16 cellular contexts compared by ENCODE assay signal in genomic region chr4:163815776-163816175, GRCh38.
DNase-seq lines count a peak whose midpoint lies in the region; ATAC-seq, FAIRE-seq and TF ChIP-seq lines count a peak whose summit lies in the region.
"Had no signal": no experiment of that assay in that cellular context is flagged by ENCODE, and none has a peak within 500 bp of the region (broad histone marks: within the 10 kb centered on the region; RNA-seq: fewer than 3 reads in every experiment).

No MANE protein-coding gene starts in this region.

- TF ChIP-seq CTCF in GM12865 (IDR thresholded peaks at IDR 0.05; ENCODE audit: insufficient read depth, low read depth, low read length, missing control alignments) (no peak), D721Med (IDR thresholded peaks at IDR 0.05; ENCODE audit: insufficient read depth, missing control alignments) (no peak)

- no peak for FAIRE-seq in D721Med (lab: Jason Lieb, UNC)
- FAIRE-seq: endometrium had no signal

- H3K4me3 ChIP-seq in GM12865 (ENCODE audit: low read depth, low read length) = no peak overlapping the region
- H3K4me3 ChIP-seq: tibial nerve had no signal

- DNase-seq in GM12865 (ENCODE audit: low read depth) (peak; percentile 39), NCI-H510A treated with DMSO at 0.1 percent for 48 hours (lab: John Stamatoyannopoulos, UW) (no peak), iPS-NIHi11 (ENCODE audit: low spot score) (no peak), D721Med (ENCODE audit: insufficient read length, low spot score) (no peak), activated gamma-delta T cell treated with Interleukin-2 at 50 U/mL for 16 hours (no peak)
- DNase-seq: amniotic stem cell, GDM1, H9, hypothalamus, NCI-H510A, T-cell had no signal

- ATAC-seq in GM19452 (IDR thresholded peaks at IDR 0.05; ENCODE audit: unreplicated experiment) = peak; percentile 61
- ATAC-seq in HG02884 (IDR thresholded peaks at IDR 0.05; ENCODE audit: unreplicated experiment) = peak; percentile 56
- ATAC-seq in HG03571 (IDR thresholded peaks at IDR 0.05; ENCODE audit: unreplicated experiment) = peak; percentile 84
- ATAC-seq: T-cell had no signal
